In genomic region chr13:51802601-51803000, GRCh38 we compare ENCODE assay signal across 8 cellular contexts. TPM values are rescaled to one million over a fixed set of nuclear protein-coding genes. Genes with fewer than 3 reads are reported as not detected.
DNase-seq lines count a peak whose midpoint lies in the region; ATAC-seq and TF ChIP-seq lines count a peak whose summit lies in the region.

No MANE protein-coding gene starts in this region.

- no peaks in the 10 kb centered on the region for H3K27me3 Mint-ChIP-seq in activated naive CD4-positive, alpha-beta T cell treated with anti-CD3 and anti-CD28 coated beads, Interleukin-2, amount 10 ng/mL, durations not matched to agents 7 days and 5 days

- H3K27ac ChIP-seq in breast epithelium (peak overlapping the region; percentile 100), mucosa of rectum (ENCODE audit: low read depth in 2 of 2, low read length in 2 of 2) (peak overlapping the region; percentile 99 to 100), upper lobe of left lung (peak overlapping the region; percentile 97 to 100 (median 100))

- no peak for TF ChIP-seq CTCF in breast epithelium (IDR thresholded peaks at IDR 0.05)
- TF ChIP-seq CTCF in upper lobe of left lung (IDR thresholded peaks at IDR 0.05), result no peak

- WGBS in upper lobe of left lung, 2 donors, result 52 to 66% methylated on average over 4 of the region's 4 CpGs

- H3K9me3 Mint-ChIP-seq in activated naive CD4-positive, alpha-beta T cell treated with anti-CD3 and anti-CD28 coated beads, Interleukin-2, amount 10 ng/mL, durations not matched to agents 7 days and 5 days, result no peaks in the 10 kb centered on the region

- intact Hi-C loops in breast epithelium (cut with DNase I; ENCODE audit: low total_unique reads), result loop anchor here (10.0 kb wide), 1 partner anchor 348 kb away; the partner anchor contains the start of gene INTS6

- TF ChIP-seq EP300 in upper lobe of left lung (IDR thresholded peaks at IDR 0.05), result no peak

- H3K27ac Mint-ChIP-seq in activated naive CD4-positive, alpha-beta T cell treated with anti-CD3 and anti-CD28 coated beads, Interleukin-2, amount 10 ng/mL, durations not matched to agents 7 days and 5 days, result peak overlapping the region; percentile 100

- no peaks in the 10 kb centered on the region for H3K27me3 ChIP-seq in breast epithelium
- no peaks in the 10 kb centered on the region for H3K27me3 ChIP-seq in mucosa of rectum (ENCODE audit: control insufficient read depth in 2 of 2, insufficient read depth in 2 of 2, low read length in 2 of 2)
- H3K27me3 ChIP-seq in upper lobe of left lung, result no peaks in the 10 kb centered on the region

- CTCF ChIA-PET in activated naive CD4-positive, alpha-beta T cell treated with anti-CD3 and anti-CD28 coated beads, Interleukin-2, amount 10 ng/mL, durations not matched to agents 7 days and 5 days (lab: Charles Lee), result interaction anchor here (1.0 to 2.7 kb wide), 4 partner anchors 11 to 677 kb away, joined by 3 to 11 read pairs (median 7); no protein-coding TSS in a partner anchor

- no peaks in the 10 kb centered on the region for H3K9me3 ChIP-seq in breast epithelium
- H3K9me3 ChIP-seq in mucosa of rectum (ENCODE audit: control insufficient read depth in 2 of 2, low read length in 2 of 2), result no peaks in the 10 kb centered on the region
- H3K9me3 ChIP-seq in upper lobe of left lung, result no peaks in the 10 kb centered on the region

- no peak for TF ChIP-seq POLR2A in breast epithelium (IDR thresholded peaks at IDR 0.05)
- TF ChIP-seq POLR2A in upper lobe of left lung (IDR thresholded peaks at IDR 0.05), result no peak

- peaks cover 49% of the 10 kb centered on the region for H3K4me1 Mint-ChIP-seq in activated naive CD4-positive, alpha-beta T cell treated with anti-CD3 and anti-CD28 coated beads, Interleukin-2, amount 10 ng/mL, durations not matched to agents 7 days and 5 days

- H3K4me3 ChIP-seq in breast epithelium (peak overlapping the region in 2 of 3 donors; percentile 88 to 90), mucosa of rectum (ENCODE audit: low read length in 2 of 2) (peak overlapping the region in 1 of 2 donors; percentile 90), upper lobe of left lung (peak overlapping the region in 1 of 4 donors; percentile 78)

- peaks cover 15% of the 10 kb centered on the region for H3K36me3 Mint-ChIP-seq in activated naive CD4-positive, alpha-beta T cell treated with anti-CD3 and anti-CD28 coated beads, Interleukin-2, amount 10 ng/mL, durations not matched to agents 7 days and 5 days

- DNase-seq in activated naive CD4-positive, alpha-beta T cell treated with anti-CD3 and anti-CD28 coated beads, Interleukin-2, amount 10 ng/mL, durations not matched to agents 7 days and 5 days, result no peak
- no peak for DNase-seq in activated naive CD4-positive, alpha-beta T cell treated with anti-CD3 and anti-CD28 coated beads, Interleukin-2, amount 50 U/mL, for 16 hours
- no peak for DNase-seq in breast epithelium (ENCODE audit: low spot score in 2 of 2)
- no peak for DNase-seq in upper lobe of left lung
- no peak for DNase-seq in HCEC 1CT
- DNase-seq in AML-193 (lab: John Stamatoyannopoulos, UW), result no peak
- no peak for DNase-seq in AG08396 (ENCODE audit: low spot score)

- peak overlapping the region; percentile 99 to 100 for H3K9ac ChIP-seq in mucosa of rectum (ENCODE audit: low read depth in 1 of 2, low read length in 2 of 2)

- peaks cover 6 to 19% of the 10 kb centered on the region in 2 donors for H3K4me1 ChIP-seq in breast epithelium
- peaks cover 31 to 35% of the 10 kb centered on the region in 2 donors for H3K4me1 ChIP-seq in mucosa of rectum (ENCODE audit: control insufficient read depth in 2 of 2, insufficient read depth in 2 of 2, low read length in 2 of 2)
- H3K4me1 ChIP-seq in upper lobe of left lung, result peaks cover 32 to 45% (median 40%) of the 10 kb centered on the region in 4 donors

- no peak for ATAC-seq in upper lobe of left lung (ENCODE audit: low FRiP score in 2 of 2)

- H3K36me3 ChIP-seq in breast epithelium (no peaks in the 10 kb centered on the region), mucosa of rectum (ENCODE audit: control insufficient read depth in 2 of 2, insufficient read depth in 2 of 2, low read length in 2 of 2) (no peaks in the 10 kb centered on the region), upper lobe of left lung (no peaks in the 10 kb centered on the region)

- peak overlapping the region; percentile 93 for H3K4me3 Mint-ChIP-seq in activated naive CD4-positive, alpha-beta T cell treated with anti-CD3 and anti-CD28 coated beads, Interleukin-2, amount 10 ng/mL, durations not matched to agents 7 days and 5 days

RNA-seq across cellular contexts. Expression of gene DHRS12, which starts 1.4 kb away (rescaled TPM):
- total RNA-seq in breast epithelium, result 10 to 100 TPM; 16.2 to 35.7 (median 16.4) TPM
- 10 to 100 TPM; 11.7 to 19.1 (median 17.6) TPM for total RNA-seq in upper lobe of left lung

RNA-seq across cellular contexts. Expression of gene TMEM272, which starts 42.4 kb away (rescaled TPM):
- under 1 TPM in 2 of 3 donors, not detected in 1; under 0.01 to 0.16 TPM for total RNA-seq in breast epithelium
- under 1 TPM in 3 of 6 donors, not detected in 3; 0.13 to 0.44 (median 0.17) TPM for total RNA-seq in upper lobe of left lung

RNA-seq across cellular contexts. Expression of gene CCDC70, which starts 59.2 kb away (rescaled TPM):
- total RNA-seq in breast epithelium (not detected), upper lobe of left lung (not detected)
